9 cellular contexts compared by ENCODE assay signal in genomic region chr1:114671011-114671938, GRCh38. TPM values are rescaled to one million over a fixed set of nuclear protein-coding genes. Genes with fewer than 3 reads are reported as not detected.
DNase-seq lines count a peak whose midpoint lies in the region; ATAC-seq and TF ChIP-seq lines count a peak whose summit lies in the region.
"Had no signal": no experiment of that assay in that cellular context is flagged by ENCODE, and none has a peak within 500 bp of the region (broad histone marks: within the 10 kb centered on the region; RNA-seq: fewer than 3 reads in every experiment).

No MANE protein-coding gene starts in this region.

- no peaks in the 10 kb centered on the region for H4K20me1 ChIP-seq in SU-DHL-6 (ENCODE audit: low read depth, low read length)

- CTCF ChIA-PET in AG04450 (lab: Charles Lee), result interaction anchor here (0.7 to 5.4 kb wide), 5 partner anchors 10 to 693 kb away, joined by 3 to 25 read pairs (median 3); no protein-coding TSS in a partner anchor

- no peak overlapping the region for H3K9ac ChIP-seq in SU-DHL-6 (ENCODE audit: low read length)

- ATAC-seq in foreskin keratinocyte (no peak), GM18502 (IDR thresholded peaks at IDR 0.05; ENCODE audit: poor library complexity, unreplicated experiment) (no peak), HG03520 (IDR thresholded peaks at IDR 0.05; ENCODE audit: unreplicated experiment) (no peak)

- DNase-seq in AG04450 (ENCODE audit: low read depth, low spot score) (no peak), foreskin keratinocyte (peak; percentile 36 to 62), SK-N-DZ (ENCODE audit: low spot score) (no peak)
- no peak for DNase-seq in activated CD4-positive, alpha-beta T cell treated with anti-CD3 and anti-CD28 coated beads for 4 hours

- no peaks in the 10 kb centered on the region for H3F3A ChIP-seq in SU-DHL-6 (ENCODE audit: insufficient read depth)

- H3K27me3 ChIP-seq in AG04450 (ENCODE audit: control insufficient read depth, insufficient read depth, low read length) (peaks cover 5% of the 10 kb centered on the region), SU-DHL-6 (ENCODE audit: low read length) (no peaks in the 10 kb centered on the region), foreskin keratinocyte (no peaks in the 10 kb centered on the region)

- H3K27ac ChIP-seq in AG04450 (ENCODE audit: low read depth, low read length) (no peak overlapping the region), SU-DHL-6 (ENCODE audit: low read depth, low read length) (no peak overlapping the region), foreskin keratinocyte (peak overlapping the region; percentile 97)

- H3K4me2 ChIP-seq in SU-DHL-6 (ENCODE audit: low read depth, low read length, poor library complexity, severe bottlenecking), result no peak overlapping the region

- POLR2A ChIA-PET in AG04450 (lab: Yijun Ruan, JAX), result no interaction called here

- no peaks in the 10 kb centered on the region for H3K9me2 ChIP-seq in SU-DHL-6 (replicated peaks; ENCODE audit: insufficient read depth, low read length)

- H3K4me1 ChIP-seq in foreskin keratinocyte, result peaks cover 8% of the 10 kb centered on the region

- H3K9me3 ChIP-seq in AG04450 (ENCODE audit: control insufficient read depth, insufficient read depth, low read length), result no peaks in the 10 kb centered on the region
- no peaks in the 10 kb centered on the region for H3K9me3 ChIP-seq in SU-DHL-6 (ENCODE audit: insufficient read depth, low read length)

- no peaks in the 10 kb centered on the region for H3K36me3 ChIP-seq in SU-DHL-6 (ENCODE audit: low read length)

- no peak overlapping the region for H2AFZ ChIP-seq in SU-DHL-6 (ENCODE audit: low read depth, low read length, severe bottlenecking)

- H3K79me2 ChIP-seq in SU-DHL-6 (ENCODE audit: insufficient read depth, low read length), result no peaks in the 10 kb centered on the region

- TF ChIP-seq CTCF in AG04450 (IDR thresholded peaks at IDR 0.05; ENCODE audit: low read depth, low read length) (peak; percentile 46), GM12872 (IDR thresholded peaks at IDR 0.05; ENCODE audit: insufficient read depth, low read depth, low read length) (peak; percentile 3; the same call in 1 of the 3 replicates), SU-DHL-6 (IDR thresholded peaks at IDR 0.05; ENCODE audit: insufficient read depth, low read length, poor library complexity, severe bottlenecking) (peak; percentile 35), foreskin keratinocyte (conservative IDR thresholded peaks at IDR 0.05) (peak; percentile 85)

- H3K4me3 ChIP-seq in AG04450 (ENCODE audit: low read depth, low read length) (no peak overlapping the region), SU-DHL-6 (ENCODE audit: insufficient read depth, low read length, poor library complexity, severe bottlenecking) (no peak overlapping the region)

RNA-seq across cellular contexts. Expression of gene DENND2C, which starts 1.4 kb away (rescaled TPM):
- polyA plus RNA-seq in AG04450 (2011; rRNA removed) (0.43 and 0.64 TPM in 2 replicates), foreskin keratinocyte (1.9 and 2.6 TPM in 2 replicates)
- 0.74 and 0.83 TPM in 2 replicates for polyA minus RNA-seq in AG04450 (2011; rRNA and poly(A)+ RNA removed)
- total RNA-seq in foreskin keratinocyte, result 6.1 and 6.9 TPM in 2 replicates
- polyA plus RNA-seq in SK-N-DZ (2014; cell fraction: cytosol; rRNA removed), result 0.08 TPM in 1 of 2 replicates, not detected in the other
- polyA plus RNA-seq in SK-N-DZ (2014; cell fraction: nucleus; rRNA removed), result 0.05 and 0.15 TPM in 2 replicates

RNA-seq across cellular contexts. Expression of gene AMPD1, which starts 24.1 kb away (rescaled TPM):
- not detected in 2 replicates for polyA plus RNA-seq in AG04450 (2011; rRNA removed)
- not detected in 2 replicates for polyA minus RNA-seq in AG04450 (2011; rRNA and poly(A)+ RNA removed)
- total RNA-seq in foreskin keratinocyte, result not detected in 2 replicates
- polyA plus RNA-seq in foreskin keratinocyte, result not detected in 2 replicates
- not detected in 2 replicates for polyA plus RNA-seq in SK-N-DZ (2014; cell fraction: cytosol; rRNA removed)
- polyA plus RNA-seq in SK-N-DZ (2014; cell fraction: nucleus; rRNA removed), result not detected in 2 replicates
- total RNA-seq: T-helper 1 cell treated with Interleukin-12 subunit alpha and Interleukin-12 subunit beta and Interleukin-4 antibody, amounts not matched to agents 30 ng/mL and 1 ng/mL, for 36 hours had no signal

RNA-seq across cellular contexts. Expression of gene NRAS, which starts 45.3 kb away (rescaled TPM):
- polyA plus RNA-seq in AG04450 (2011; rRNA removed), result 50.7 and 69.8 TPM in 2 replicates
- 37.0 and 57.5 TPM in 2 replicates for polyA minus RNA-seq in AG04450 (2011; rRNA and poly(A)+ RNA removed)
- total RNA-seq in foreskin keratinocyte, result 64.0 and 64.5 TPM in 2 replicates
- 20.9 and 24.3 TPM in 2 replicates for polyA plus RNA-seq in foreskin keratinocyte
- polyA plus RNA-seq in SK-N-DZ (2014; cell fraction: cytosol; rRNA removed), result 52.1 and 55.4 TPM in 2 replicates
- 17.7 and 18.0 TPM in 2 replicates for polyA plus RNA-seq in SK-N-DZ (2014; cell fraction: nucleus; rRNA removed)

Comparison
In these comparisons a context has a peak if more than half of its experiments do, and no peak if none do; other contexts are left out.
1. DNase-seq: peak in foreskin keratinocyte (2 of 2); none in AG04450 (single experiment), activated CD4-positive, alpha-beta T cell treated with anti-CD3 and anti-CD28 coated beads for 4 hours (0 of 2) and SK-N-DZ (single experiment).
2. CTCF ChIP-seq: peak in every context shown above with its lines; median percentile 85 in foreskin keratinocyte; 46 in AG04450; 35 in SU-DHL-6; 3 in GM12872.